Comparison of ENCODE assay signal across 8 cellular contexts in the genomic region with DNA sequence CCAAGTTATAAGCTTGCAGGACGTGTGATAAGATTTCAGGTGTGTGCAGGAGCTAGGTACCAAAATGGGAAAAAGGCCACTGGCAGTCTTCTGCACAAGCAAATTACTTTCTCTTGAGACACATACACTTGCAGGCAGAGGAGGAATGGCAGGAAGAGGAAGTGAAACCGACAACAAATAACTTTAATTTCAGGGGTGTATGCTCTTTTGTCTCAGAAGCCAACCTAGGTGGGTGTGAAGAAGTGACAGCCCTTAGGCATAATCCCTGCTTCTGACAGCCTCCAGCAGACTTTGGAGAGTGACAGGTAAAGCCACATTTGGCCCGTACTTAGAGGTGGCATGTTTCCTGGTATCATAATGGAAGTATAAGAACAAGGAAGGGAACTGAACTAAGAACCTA.
DNase-seq lines count a peak whose midpoint lies in the region; ATAC-seq, FAIRE-seq and TF ChIP-seq lines count a peak whose summit lies in the region.

No MANE protein-coding gene starts in this region.

- no peaks in the 10 kb centered on the region for H3K9me3 ChIP-seq in effector memory CD4-positive, alpha-beta T cell (ENCODE audit: control insufficient read depth, low read length)
- H3K9me3 ChIP-seq in ascending aorta (no peaks in the 10 kb centered on the region), uterus (no peaks in the 10 kb centered on the region)

- FAIRE-seq in GM12891 (lab: Jason Lieb, UNC): peak; percentile 93

- no peak for TF ChIP-seq POLR2A in GM12891 (IDR thresholded peaks at IDR 0.05; ENCODE audit: low read depth, low read length)
- no peak for TF ChIP-seq POLR2A in uterus (IDR thresholded peaks at IDR 0.05)

- peak overlapping the region; percentile 46 for H3K27ac ChIP-seq in effector memory CD4-positive, alpha-beta T cell (ENCODE audit: insufficient read depth, low read length, poor library complexity, severe bottlenecking)
- H3K27ac ChIP-seq in ascending aorta: peak overlapping the region in 1 of 2 donors; percentile 25
- no peak overlapping the region for H3K27ac ChIP-seq in uterus

- DNase-seq in GM12891 (ENCODE audit: insufficient read length, low spot score) (peak; percentile 34), ascending aorta (ENCODE audit: low spot score in 2 of 2) (no peak), cortex of kidney (lab: John Stamatoyannopoulos, UW) (no peak), uterus (no peak), H4 (ENCODE audit: low spot score) (no peak)
- no peak for DNase-seq in effector memory CD4-positive, alpha-beta T cell

- H3K4me3 ChIP-seq in effector memory CD4-positive, alpha-beta T cell (ENCODE audit: insufficient read depth, low read depth, low read length, poor library complexity, severe bottlenecking): peak overlapping the region; percentile 31
- H3K4me3 ChIP-seq in ascending aorta (no peak overlapping the region), uterus (no peak overlapping the region)

- intact Hi-C loops in ascending aorta (cut with DNase I) (no loop called here), uterus (cut with DNase I; ENCODE audit: low total_unique reads) (no loop called here)

- peaks cover 36% of the 10 kb centered on the region for H3K4me1 ChIP-seq in effector memory CD4-positive, alpha-beta T cell (ENCODE audit: control insufficient read depth, insufficient read depth, low read length, poor library complexity, severe bottlenecking)
- H3K4me1 ChIP-seq in ascending aorta (peaks cover 0 to 7% of the 10 kb centered on the region in 2 donors), uterus (peaks cover 3 to 7% of the 10 kb centered on the region in 2 donors)

- TF ChIP-seq CTCF in ascending aorta (IDR thresholded peaks at IDR 0.05): no peak
- TF ChIP-seq CTCF in uterus (IDR thresholded peaks at IDR 0.05): no peak

- peaks cover 7% of the 10 kb centered on the region for H3K36me3 ChIP-seq in effector memory CD4-positive, alpha-beta T cell (ENCODE audit: control insufficient read depth, insufficient read depth, low read length)
- H3K36me3 ChIP-seq in ascending aorta: no peaks in the 10 kb centered on the region
- no peaks in the 10 kb centered on the region for H3K36me3 ChIP-seq in uterus

- no peaks in the 10 kb centered on the region for H3K27me3 ChIP-seq in effector memory CD4-positive, alpha-beta T cell (replicated peaks; ENCODE audit: control insufficient read depth, insufficient read depth, low read length, poor library complexity, severe bottlenecking)
- H3K27me3 ChIP-seq in ascending aorta: no peaks in the 10 kb centered on the region
- H3K27me3 ChIP-seq in uterus: no peaks in the 10 kb centered on the region

- ATAC-seq in GM21447 (IDR thresholded peaks at IDR 0.05; ENCODE audit: unreplicated experiment): peak; percentile 99
- ATAC-seq in HG03575 (IDR thresholded peaks at IDR 0.05; ENCODE audit: extremely low read depth, insufficient number of reproducible peaks, low FRiP score, unreplicated experiment): peak; percentile 98

TF ChIP-seq in GM12891, 5 proteins besides CTCF, POLR2A, EP300 and RAD21:
- TF ChIP-seq SPI1 (IDR thresholded peaks at IDR 0.05; ENCODE audit: low read depth, low read length) (peak; percentile 100), TAF1 (IDR thresholded peaks at IDR 0.05; ENCODE audit: low read depth, low read length) (no peak), PAX5 (IDR thresholded peaks at IDR 0.05; ENCODE audit: insufficient read depth, low read length, severe bottlenecking) (no peak), POLR2AphosphoS5 (IDR thresholded peaks at IDR 0.05; ENCODE audit: low read depth, low read length) (no peak), POU2F2 (IDR thresholded peaks at IDR 0.05; ENCODE audit: low read depth, low read length) (peak; percentile 25; the same call in 1 of the 2 replicates)
